ENCODE assay signal across 8 cellular contexts in genomic region chr2:156319811-156320490, GRCh38. TPM values are rescaled to one million over a fixed set of nuclear protein-coding genes. Genes with fewer than 3 reads are reported as not detected.
A peak's percentile ranks its signal among the peaks of the same experiment; 100 is the strongest.
DNase-seq lines count a peak whose midpoint lies in the region; ATAC-seq, FAIRE-seq and TF ChIP-seq lines count a peak whose summit lies in the region.

No MANE protein-coding gene starts in this region.

- no peak overlapping the region for H4K8ac ChIP-seq in H9 (replicated peaks; ENCODE audit: insufficient read length, low read depth, low read length)

- H3K79me1 ChIP-seq in H9 (ENCODE audit: insufficient read depth, low read depth, low read length, poor library complexity, severe bottlenecking): no peaks in the 10 kb centered on the region

- no peaks in the 10 kb centered on the region for H3K9me3 ChIP-seq in H9 (ENCODE audit: control insufficient read depth, low read depth, low read length)
- H3K9me3 ChIP-seq in kidney (ENCODE audit: control insufficient read depth in 1 of 2, low read length in 2 of 2): no peaks in the 10 kb centered on the region

- H2BK15ac ChIP-seq in H9 (ENCODE audit: low read depth, low read length): no peak overlapping the region

- H3K27ac ChIP-seq in H9 (ENCODE audit: insufficient read length, low read depth, low read length) (no peak overlapping the region), brain microvascular endothelial cell (no peak overlapping the region), kidney (ENCODE audit: low read depth in 2 of 2, low read length in 2 of 2) (peak overlapping the region in 1 of 2 donors; percentile 54)

- peak overlapping the region; percentile 57 to 65 for H3K4me3 Mint-ChIP-seq in H9
- H3K4me3 Mint-ChIP-seq in stimulated activated naive B cell treated with anti-CD40 and anti-IgM and Interleukin-4, amounts not matched to agents 10 μg/mL and 1 μg/mL and 100 μg/mL, for 72 hours: peak overlapping the region; percentile 61 to 73

- DNase-seq in H9 (peak; percentile 69), brain microvascular endothelial cell (no peak), kidney (peak; percentile 83), NCI-H2227 (lab: John Stamatoyannopoulos, UW; ENCODE audit: unreplicated experiment) (no peak), HEK293T (ENCODE audit: extremely low spot score) (no peak)
- DNase-seq in stimulated activated naive B cell treated with anti-CD40 and anti-IgM and Interleukin-4, amounts not matched to agents 10 μg/mL and 1 μg/mL and 100 μg/mL, for 72 hours: no peak

- no peak overlapping the region for H2BK20ac ChIP-seq in H9 (ENCODE audit: low read depth, low read length, poor library complexity, severe bottlenecking)

- no peaks in the 10 kb centered on the region for H3K36me3 ChIP-seq in brain microvascular endothelial cell (replicated peaks)
- no peaks in the 10 kb centered on the region for H3K36me3 ChIP-seq in kidney (ENCODE audit: control insufficient read depth in 1 of 2, insufficient read depth in 2 of 2, low read length in 2 of 2)

- in situ Hi-C loops in brain microvascular endothelial cell (cut with HindIII; ENCODE audit: low pct_ligation_motif_present, low sequenced_read_pairs): no loop called here

- H2AK5ac ChIP-seq in H9 (ENCODE audit: insufficient read length, low read length): no peak overlapping the region

- H3K4me3 ChIP-seq in brain microvascular endothelial cell (ENCODE audit: low read depth, low read length) (peak overlapping the region; percentile 57), kidney (ENCODE audit: low read length in 2 of 2) (peak overlapping the region; percentile 54 to 66)

- no peak for FAIRE-seq in kidney (lab: Jason Lieb, UNC)

- H3K9ac ChIP-seq in H9 (ENCODE audit: extremely low read depth, insufficient read length, low read length) (no peak overlapping the region), kidney (ENCODE audit: low read length in 2 of 2) (no peak overlapping the region)

- H3K36me3 Mint-ChIP-seq in H9 (ENCODE audit: insufficient read depth in 1 of 3, low read depth in 3 of 3): peaks cover 0 to 2% (median 0%) of the 10 kb centered on the region in 3 experiments; a peak in 3 of 7 replicates
- peaks cover 0 to 19% of the 10 kb centered on the region in 2 donors for H3K36me3 Mint-ChIP-seq in stimulated activated naive B cell treated with anti-CD40 and anti-IgM and Interleukin-4, amounts not matched to agents 10 μg/mL and 1 μg/mL and 100 μg/mL, for 72 hours

- no peak overlapping the region; a peak in 1 of 7 replicates for H3K27ac Mint-ChIP-seq in H9
- peak overlapping the region; percentile 81 for H3K27ac Mint-ChIP-seq in stimulated activated naive B cell treated with anti-CD40 and anti-IgM and Interleukin-4, amounts not matched to agents 10 μg/mL and 1 μg/mL and 100 μg/mL, for 72 hours

- no peak overlapping the region for H3K14ac ChIP-seq in H9 (ENCODE audit: insufficient read depth, low read length)

- WGBS in H9 (ENCODE audit: extremely low coverage, insufficient read length, low lambda C conversion rate): no CpG with 5 or more reads among the region's 47 CpGs

- TF ChIP-seq POLR2A in GM18505 (IDR thresholded peaks at IDR 0.05; ENCODE audit: borderline replicate concordance, extremely low read depth, insufficient read depth, insufficient read length): no peak

- H2BK5ac ChIP-seq in H9 (ENCODE audit: insufficient read length, low read length): no peak overlapping the region

- H3K27me3 Mint-ChIP-seq in H9 (ENCODE audit: low read depth): peaks cover 73% of the 10 kb centered on the region
- peaks cover 55 to 74% of the 10 kb centered on the region in 2 donors for H3K27me3 Mint-ChIP-seq in stimulated activated naive B cell treated with anti-CD40 and anti-IgM and Interleukin-4, amounts not matched to agents 10 μg/mL and 1 μg/mL and 100 μg/mL, for 72 hours

- no peak overlapping the region for H2BK120ac ChIP-seq in H9 (ENCODE audit: low read depth, low read length, poor library complexity, severe bottlenecking)

- H2AFZ ChIP-seq in H9 (ENCODE audit: low read length): no peak overlapping the region

- ATAC-seq in stimulated activated naive B cell treated with anti-CD40 and anti-IgM and Interleukin-4, amounts not matched to agents 10 μg/mL and 1 μg/mL and 100 μg/mL, for 72 hours (replicated peaks): peak in 1 of 2 donors; percentile 27
- ATAC-seq in GM18505 (IDR thresholded peaks at IDR 0.05; ENCODE audit: unreplicated experiment) (no peak), GM21367 (IDR thresholded peaks at IDR 0.05; ENCODE audit: unreplicated experiment) (no peak)

- H3K4me1 Mint-ChIP-seq in H9: peaks cover 20 to 27% of the 10 kb centered on the region in 2 experiments
- peaks cover 29 to 41% of the 10 kb centered on the region in 2 donors for H3K4me1 Mint-ChIP-seq in stimulated activated naive B cell treated with anti-CD40 and anti-IgM and Interleukin-4, amounts not matched to agents 10 μg/mL and 1 μg/mL and 100 μg/mL, for 72 hours

- POLR2A ChIA-PET in HEK293T (lab: Yijun Ruan, JAX): no interaction called here

- no peak overlapping the region for H3K23ac ChIP-seq in H9 (ENCODE audit: insufficient read length, low read depth, low read length)

- H3K9me3 Mint-ChIP-seq in H9: peaks cover 2 to 10% of the 10 kb centered on the region in 2 experiments; a peak in 3 of 5 replicates
- H3K9me3 Mint-ChIP-seq in stimulated activated naive B cell treated with anti-CD40 and anti-IgM and Interleukin-4, amounts not matched to agents 10 μg/mL and 1 μg/mL and 100 μg/mL, for 72 hours: no peaks in the 10 kb centered on the region

- H3K27me3 ChIP-seq in H9 (ENCODE audit: insufficient read depth, low read length) (peaks cover 40% of the 10 kb centered on the region), brain microvascular endothelial cell (replicated peaks) (peaks cover 27% of the 10 kb centered on the region)

- H4K20me1 ChIP-seq in H9 (ENCODE audit: control insufficient read depth, insufficient read depth, insufficient read length): no peaks in the 10 kb centered on the region

- TF ChIP-seq CTCF in H9 (conservative IDR thresholded peaks at IDR 0.05) (peak; percentile 21; the same call in 1 of the 3 replicates), brain microvascular endothelial cell (IDR thresholded peaks at IDR 0.05; ENCODE audit: low read depth, low read length, missing control alignments) (peak; percentile 45), kidney (IDR thresholded peaks at IDR 0.05; ENCODE audit: borderline replicate concordance, extremely low read depth, insufficient read depth) (no peak)

- no peaks in the 10 kb centered on the region for H3K79me2 ChIP-seq in H9 (ENCODE audit: insufficient read depth, low read length)

- peaks cover 13% of the 10 kb centered on the region for H3K23me2 ChIP-seq in H9 (ENCODE audit: insufficient read length, low read depth, low read length, poor library complexity, severe bottlenecking)

- no peak overlapping the region for H4K91ac ChIP-seq in H9 (ENCODE audit: insufficient read length, low read depth, low read length)

- no peak overlapping the region for H3K4ac ChIP-seq in H9 (ENCODE audit: low read depth, low read length)

- no peak overlapping the region for H4K5ac ChIP-seq in H9 (ENCODE audit: insufficient read length, low read depth, low read length)

- intact Hi-C loops in kidney (cut with DNase I): no loop called here

- H3T11ph ChIP-seq in H9 (ENCODE audit: low read length): no peak overlapping the region

- CTCF ChIA-PET in HEK293T (lab: Yijun Ruan, JAX): no interaction called here

- peak overlapping the region; percentile 97 for H3K4me2 ChIP-seq in H9 (ENCODE audit: insufficient read depth, insufficient read length, low read length)

- H2BK12ac ChIP-seq in H9 (ENCODE audit: insufficient read length, low read depth, low read length): no peak overlapping the region

- H3K4me1 ChIP-seq in H9 (ENCODE audit: insufficient read depth, low read length): peaks cover 4% of the 10 kb centered on the region; the same call in 1 of the 2 replicates
- peaks cover 3 to 5% of the 10 kb centered on the region in 2 donors for H3K4me1 ChIP-seq in kidney (ENCODE audit: control insufficient read depth in 1 of 2, insufficient read depth in 1 of 2, low read depth in 1 of 2, low read length in 2 of 2)

- H3K18ac ChIP-seq in H9 (ENCODE audit: insufficient read length, low read depth, low read length): no peak overlapping the region

- H3K56ac ChIP-seq in H9 (ENCODE audit: insufficient read length, low read depth, low read length): no peak overlapping the region

TF ChIP-seq in HEK293T, 16 proteins besides CTCF, POLR2A, EP300 and RAD21:
- TF ChIP-seq L3MBTL2 (conservative IDR thresholded peaks at IDR 0.05) (no peak), FOXK2 (IDR thresholded peaks at IDR 0.05) (no peak), ZNF384 (IDR thresholded peaks at IDR 0.05) (no peak), FOXM1 (IDR thresholded peaks at IDR 0.05; ENCODE audit: borderline replicate concordance) (no peak), CTBP1 (IDR thresholded peaks at IDR 0.05; ENCODE audit: borderline replicate concordance) (no peak), TARDBP (IDR thresholded peaks at IDR 0.05) (no peak), ARNT (IDR thresholded peaks at IDR 0.05) (no peak), FOXA1 (IDR thresholded peaks at IDR 0.05) (no peak), HDGF (IDR thresholded peaks at IDR 0.05; ENCODE audit: borderline replicate concordance) (no peak), SP1 (IDR thresholded peaks at IDR 0.05) (no peak), LEF1 (IDR thresholded peaks at IDR 0.05; ENCODE audit: borderline replicate concordance) (no peak), ELF4 (IDR thresholded peaks at IDR 0.05) (no peak), SUZ12 (IDR thresholded peaks at IDR 0.05) (no peak), BHLHE40 (IDR thresholded peaks at IDR 0.05; ENCODE audit: borderline replicate concordance) (no peak), PKNOX1 (IDR thresholded peaks at IDR 0.05) (no peak), NFRKB (IDR thresholded peaks at IDR 0.05) (no peak)

RNA-seq across cellular contexts. Expression of gene NR4A2, which starts 12.6 kb away (rescaled TPM):
- 1.5 and 2.0 TPM in 2 replicates for total RNA-seq in H9 (2021)
- total RNA-seq in kidney: 2.4 TPM
- 3.1 TPM for polyA plus RNA-seq in kidney (ENCODE audit: insufficient read depth, low read depth, low replicate concordance)

Comparison
In these comparisons a context has a peak if more than half of its experiments do, and no peak if none do; other contexts are left out.
1. DNase-seq: peak in H9 (single experiment) and kidney (single experiment); none in brain microvascular endothelial cell (single experiment), stimulated activated naive B cell treated with anti-CD40 and anti-IgM and Interleukin-4, amounts not matched to agents 10 μg/mL and 1 μg/mL and 100 μg/mL, for 72 hours (single experiment), NCI-H2227 (single experiment) and HEK293T (single experiment).